Comparison of ENCODE assay signal across 8 cellular contexts in genomic region chr3:28916713-28917499, GRCh38.
A peak's percentile ranks its signal among the peaks of the same experiment; 100 is the strongest.
DNase-seq lines count a peak whose midpoint lies in the region; ATAC-seq and TF ChIP-seq lines count a peak whose summit lies in the region.

No MANE protein-coding gene starts in this region.

- H3K27ac ChIP-seq in Peyer's patch = peak overlapping the region; percentile 7 to 66 (median 30)
- H3K27ac ChIP-seq in mesendoderm (ENCODE audit: low read depth, low read length) = no peak overlapping the region
- peak overlapping the region; percentile 21 for H3K27ac ChIP-seq in upper lobe of right lung

- H3K4me2 ChIP-seq in mesendoderm (ENCODE audit: low read length) = no peak overlapping the region

- intact Hi-C loops in upper lobe of right lung (cut with DNase I) = no loop called here

- H2BK15ac ChIP-seq in mesendoderm (replicated peaks; ENCODE audit: low read depth) = peak overlapping the region; percentile 85

- H3K9ac ChIP-seq in mesendoderm (ENCODE audit: low read length) = no peak overlapping the region

- TF ChIP-seq CTCF in Peyer's patch (IDR thresholded peaks at IDR 0.05) = peak in 4 of 6 experiments; percentile 26 to 41 (median 39)
- peak; percentile 58 for TF ChIP-seq CTCF in upper lobe of right lung (IDR thresholded peaks at IDR 0.05)

- no peaks in the 10 kb centered on the region for H3K79me1 ChIP-seq in mesendoderm (ENCODE audit: low read length)

- no peak overlapping the region for H4K5ac ChIP-seq in mesendoderm (ENCODE audit: low read length)

- no peak overlapping the region for H4K8ac ChIP-seq in mesendoderm (ENCODE audit: low read depth, low read length)

- no peaks in the 10 kb centered on the region for H3K4me1 ChIP-seq in Peyer's patch
- no peaks in the 10 kb centered on the region for H3K4me1 ChIP-seq in mesendoderm (ENCODE audit: control insufficient read depth, low read depth, low read length)
- peaks cover 14% of the 10 kb centered on the region for H3K4me1 ChIP-seq in upper lobe of right lung

- WGBS in mesendoderm (ENCODE audit: extremely low coverage, insufficient coverage, low lambda C conversion rate) = no CpG with 5 or more reads among the region's 16 CpGs

- no peak for TF ChIP-seq POLR2A in Peyer's patch (IDR thresholded peaks at IDR 0.05)

- peak; percentile 73 for DNase-seq in D341Med (ENCODE audit: low spot score)
- peak; percentile 24 for DNase-seq in GM19240 (ENCODE audit: insufficient read length, low spot score)
- DNase-seq in Peyer's patch = peak in 1 of 3 donors; percentile 57
- DNase-seq in ecto neural progenitor cell (ENCODE audit: low spot score) = peak; percentile 53
- DNase-seq in mesendoderm = peak; percentile 71
- DNase-seq in upper lobe of right lung = no peak
- DNase-seq in GDM1 (lab: John Stamatoyannopoulos, UW) = no peak

- ATAC-seq in HG03135 (IDR thresholded peaks at IDR 0.05; ENCODE audit: unreplicated experiment) = peak; percentile 94
- ATAC-seq in upper lobe of right lung = peak; percentile 67

- no peak overlapping the region for H3K4ac ChIP-seq in mesendoderm (ENCODE audit: low read depth, low read length)

- peak overlapping the region; percentile 90 for H3K18ac ChIP-seq in mesendoderm (ENCODE audit: low read length)

- H2BK120ac ChIP-seq in mesendoderm (ENCODE audit: low read depth, low read length) = peak overlapping the region; percentile 90

- H3K4me3 ChIP-seq in Peyer's patch = peak overlapping the region in 2 of 4 donors; percentile 4 to 24
- no peak overlapping the region for H3K4me3 ChIP-seq in mesendoderm (ENCODE audit: low read length)
- peak overlapping the region; percentile 21 for H3K4me3 ChIP-seq in upper lobe of right lung

- H3K56ac ChIP-seq in mesendoderm (ENCODE audit: low read length) = no peak overlapping the region

- H3K36me3 ChIP-seq in Peyer's patch = no peaks in the 10 kb centered on the region
- no peaks in the 10 kb centered on the region for H3K36me3 ChIP-seq in mesendoderm (ENCODE audit: control insufficient read depth, insufficient read depth, low read length)
- no peaks in the 10 kb centered on the region for H3K36me3 ChIP-seq in upper lobe of right lung

- H3K9me3 ChIP-seq in Peyer's patch (no peaks in the 10 kb centered on the region), upper lobe of right lung (no peaks in the 10 kb centered on the region)

- H3K23ac ChIP-seq in mesendoderm (ENCODE audit: low read length) = no peak overlapping the region

- no peaks in the 10 kb centered on the region for H3K79me2 ChIP-seq in mesendoderm (ENCODE audit: control insufficient read depth, insufficient read depth, low read length)

- H3K27me3 ChIP-seq in Peyer's patch (no peaks in the 10 kb centered on the region), mesendoderm (ENCODE audit: insufficient read depth, low read length, poor library complexity) (no peaks in the 10 kb centered on the region), upper lobe of right lung (no peaks in the 10 kb centered on the region)

- H2AK5ac ChIP-seq in mesendoderm (ENCODE audit: low read length) = no peak overlapping the region

- no peak overlapping the region for H2BK5ac ChIP-seq in mesendoderm (ENCODE audit: low read length)

Comparison
In these comparisons a context has a peak if more than half of its experiments do, and no peak if none do; other contexts are left out.
1. DNase-seq: peak in D341Med (single experiment), GM19240 (single experiment), ecto neural progenitor cell (single experiment) and mesendoderm (single experiment); none in upper lobe of right lung (single experiment) and GDM1 (single experiment).